23 cellular contexts compared by ENCODE assay signal in the genomic region with DNA sequence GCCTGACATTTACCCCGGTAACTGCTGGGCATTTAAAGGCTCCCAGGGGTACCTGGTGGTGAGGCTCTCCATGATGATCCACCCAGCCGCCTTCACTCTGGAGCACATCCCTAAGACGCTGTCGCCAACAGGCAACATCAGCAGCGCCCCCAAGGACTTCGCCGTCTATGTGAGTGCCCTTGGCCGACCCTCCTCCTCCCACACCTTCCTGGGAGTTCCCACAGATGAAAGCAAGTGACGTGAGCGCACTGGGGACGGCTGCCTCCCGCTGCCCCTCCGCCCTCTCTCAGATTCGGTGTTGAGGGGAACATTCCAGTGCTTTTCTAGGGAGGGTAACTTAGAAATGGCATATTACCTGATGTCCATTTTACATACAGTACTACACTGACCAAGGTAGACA. TPM values are rescaled to one million over a fixed set of nuclear protein-coding genes. Genes with fewer than 3 reads are reported as not detected.
A peak's percentile ranks its signal among the peaks of the same experiment; 100 is the strongest.
DNase-seq lines count a peak whose midpoint lies in the region; ATAC-seq and TF ChIP-seq lines count a peak whose summit lies in the region.
"Had no signal": no experiment of that assay in that cellular context is flagged by ENCODE, and none has a peak within 500 bp of the region (broad histone marks: within the 10 kb centered on the region; RNA-seq: fewer than 3 reads in every experiment).

No MANE protein-coding gene starts in this region.

- H3K79me2 ChIP-seq in OCI-LY7 (ENCODE audit: insufficient read depth, low read depth, low read length): no peaks in the 10 kb centered on the region

- CTCF ChIA-PET in OCI-LY7 (lab: Charles Lee; ENCODE audit: unreplicated experiment): no interaction called here

- peaks cover 15 to 32% of the 10 kb centered on the region in 2 donors for H3K4me1 Mint-ChIP-seq in stimulated activated naive B cell treated with anti-CD40 and anti-IgM and Interleukin-4, amounts not matched to agents 10 μg/mL and 1 μg/mL and 100 μg/mL, for 72 hours

- H3K27ac ChIP-seq in heart right ventricle: peak overlapping the region in 8 of 10 donors; percentile 8 to 69 (median 50)
- no peak overlapping the region for H3K27ac ChIP-seq in OCI-LY7 (ENCODE audit: low read depth, low read length, poor library complexity, severe bottlenecking)
- H3K27ac ChIP-seq: pancreas, SJSA1 had no signal

- peaks cover 42 to 70% of the 10 kb centered on the region in 2 donors for H3K36me3 Mint-ChIP-seq in stimulated activated naive B cell treated with anti-CD40 and anti-IgM and Interleukin-4, amounts not matched to agents 10 μg/mL and 1 μg/mL and 100 μg/mL, for 72 hours

- peak; percentile 16 for DNase-seq in Right ventricle myocardium inferior (ENCODE audit: missing footprints)
- DNase-seq in cardiac septum (ENCODE audit: low spot score): no peak
- DNase-seq in heart right ventricle: no peak
- no peak for DNase-seq in stimulated activated naive B cell treated with anti-CD40 and anti-IgM and Interleukin-4, amounts not matched to agents 10 μg/mL and 1 μg/mL and 100 μg/mL, for 72 hours
- DNase-seq in GF-D8 (lab: John Stamatoyannopoulos, UW): no peak
- no peak for DNase-seq in OCI-LY7 (ENCODE audit: low spot score)
- DNase-seq in activated gamma-delta T cell treated with Interleukin-2 at 50 U/mL for 16 hours: no peak
- DNase-seq: activated CD8-positive, alpha-beta memory T cell treated with anti-CD3 and anti-CD28 coated beads for 24 hours; CD4-positive, CD25-positive, alpha-beta regulatory T cell; foreskin fibroblast; HCEC 1CT; KG1; mesendoderm; MV-4-11; naive thymus-derived CD8-positive, alpha-beta T cell; NCI-H187 treated with DMSO at 0.1 percent for 48 hours; NCI-H345; NCI-H82; stimulated activated CD4-positive, alpha-beta T cell treated with anti-CD3 and anti-CD28 coated beads, Interleukin-1b, Interleukin-23, amount 100 ng/mL, for 48 hours; stimulated activated naive CD4-positive, alpha-beta T cell treated with Interleukin-2 at 50 U/mL for 16 hours had no signal

- H3K4me3 ChIP-seq in heart right ventricle (no peak overlapping the region), OCI-LY7 (ENCODE audit: low read depth, low read length, poor library complexity, severe bottlenecking) (no peak overlapping the region)
- H3K4me3 ChIP-seq: pancreas, SJSA1 had no signal

- no peaks in the 10 kb centered on the region for H4K20me1 ChIP-seq in OCI-LY7 (ENCODE audit: insufficient read depth, low read length)

- no peak overlapping the region for H3K4me3 Mint-ChIP-seq in stimulated activated naive B cell treated with anti-CD40 and anti-IgM and Interleukin-4, amounts not matched to agents 10 μg/mL and 1 μg/mL and 100 μg/mL, for 72 hours
- H3K4me3 Mint-ChIP-seq: activated T-helper 1 cell treated with anti-CD3 and anti-CD28 coated beads, Interleukin-12 subunit alpha, Interleukin-12 subunit beta, Interleukin-2, Interleukin-4 antibody, amounts not matched to agents 30 ng/mL and 10 ng/mL and 1 ng/mL, durations not matched to agents 14 hours and 24 hours and 36 hours; CD4-positive, CD25-positive, alpha-beta regulatory T cell; naive thymus-derived CD8-positive, alpha-beta T cell had no signal

- no peak overlapping the region for H3K4me2 ChIP-seq in OCI-LY7 (ENCODE audit: low read length)

- no peaks in the 10 kb centered on the region for H3K9me3 Mint-ChIP-seq in stimulated activated naive B cell treated with anti-CD40 and anti-IgM and Interleukin-4, amounts not matched to agents 10 μg/mL and 1 μg/mL and 100 μg/mL, for 72 hours
- H3K9me3 Mint-ChIP-seq: activated T-helper 1 cell treated with anti-CD3 and anti-CD28 coated beads, Interleukin-12 subunit alpha, Interleukin-12 subunit beta, Interleukin-2, Interleukin-4 antibody, amounts not matched to agents 30 ng/mL and 10 ng/mL and 1 ng/mL, durations not matched to agents 14 hours and 24 hours and 36 hours; CD4-positive, CD25-positive, alpha-beta regulatory T cell; naive thymus-derived CD8-positive, alpha-beta T cell had no signal

- H3K9me2 ChIP-seq in OCI-LY7 (ENCODE audit: insufficient read depth, low read length): no peaks in the 10 kb centered on the region

- H3K9me3 ChIP-seq in heart right ventricle (no peaks in the 10 kb centered on the region), OCI-LY7 (ENCODE audit: low read length) (no peaks in the 10 kb centered on the region)
- H3K9me3 ChIP-seq: pancreas, SJSA1 had no signal

- intact Hi-C loops in Right ventricle myocardium inferior (cut with DNase I) (no loop called here), cardiac septum (cut with DNase I) (loop anchor here (5.0 kb wide), 1 partner anchor 47 kb away; no protein-coding TSS in a partner anchor), heart right ventricle (cut with DNase I) (loop anchor here in 4 of 10 donors (5.0 to 10.0 kb wide), 3 partner anchors 37 to 545 kb away; a partner anchor contains a TSS), OCI-LY7 (cut with micrococcal nuclease; ENCODE audit: unreplicated experiment) (no loop called here)

- H3K36me3 ChIP-seq in heart right ventricle (peaks cover 0 to 92% (median 48%) of the 10 kb centered on the region in 9 donors), OCI-LY7 (ENCODE audit: insufficient read depth, low read length) (peaks cover 70% of the 10 kb centered on the region)

- H2AFZ ChIP-seq in OCI-LY7 (ENCODE audit: low read length): no peak overlapping the region

- peak overlapping the region; percentile 54 for H3K27ac Mint-ChIP-seq in stimulated activated naive B cell treated with anti-CD40 and anti-IgM and Interleukin-4, amounts not matched to agents 10 μg/mL and 1 μg/mL and 100 μg/mL, for 72 hours
- H3K27ac Mint-ChIP-seq: activated T-helper 1 cell treated with anti-CD3 and anti-CD28 coated beads, Interleukin-12 subunit alpha, Interleukin-12 subunit beta, Interleukin-2, Interleukin-4 antibody, amounts not matched to agents 30 ng/mL and 10 ng/mL and 1 ng/mL, durations not matched to agents 14 hours and 24 hours and 36 hours had no signal

- H3K27me3 Mint-ChIP-seq in stimulated activated naive B cell treated with anti-CD40 and anti-IgM and Interleukin-4, amounts not matched to agents 10 μg/mL and 1 μg/mL and 100 μg/mL, for 72 hours: no peaks in the 10 kb centered on the region
- H3K27me3 Mint-ChIP-seq: CD4-positive, CD25-positive, alpha-beta regulatory T cell; naive thymus-derived CD8-positive, alpha-beta T cell had no signal

- 68 to 76% methylated on average over 14 of the region's 14 CpGs for WGBS in heart right ventricle, 2 donors

- H3K27me3 ChIP-seq in heart right ventricle: no peaks in the 10 kb centered on the region
- H3K27me3 ChIP-seq: pancreas, SJSA1 had no signal

- POLR2A ChIA-PET in OCI-LY7 (lab: Charles Lee): interaction anchor here (0.7 kb wide), 1 partner anchor 607 kb away, joined by 6 read pairs; no protein-coding TSS in a partner anchor

- H3K4me1 ChIP-seq in heart right ventricle (peaks cover 19 to 60% (median 44%) of the 10 kb centered on the region in 9 donors), OCI-LY7 (ENCODE audit: insufficient read depth, low read length, poor library complexity, severe bottlenecking) (peaks cover 14% of the 10 kb centered on the region)
- H3K4me1 ChIP-seq: SJSA1 had no signal

- BruUV-seq in OCI-LY7 (replicated peaks; lab: Mats Ljungman, UMichigan): no TSS peak

- no peak for TF ChIP-seq CTCF in heart right ventricle (IDR thresholded peaks at IDR 0.05)
- no peak for TF ChIP-seq CTCF in OCI-LY7 (conservative IDR thresholded peaks at IDR 0.05; ENCODE audit: low read length)

- ATAC-seq in Right ventricle myocardium inferior (no peak), heart right ventricle (no peak)
- no peak for ATAC-seq in stimulated activated naive B cell treated with anti-CD40 and anti-IgM and Interleukin-4, amounts not matched to agents 10 μg/mL and 1 μg/mL and 100 μg/mL, for 72 hours (replicated peaks)
- ATAC-seq: naive thymus-derived CD8-positive, alpha-beta T cell; pancreas had no signal

RNA-seq across cellular contexts. Expression of a gene that starts 7.0 kb away (rescaled TPM):
- total RNA-seq in Right ventricle myocardium inferior (19.1 TPM), cardiac septum (21.3 TPM), heart right ventricle (10 to 100 TPM; 14.7 to 25.0 (median 20.4) TPM), OCI-LY7 (2022) (51.1 and 54.5 TPM in 2 replicates)
- polyA plus RNA-seq in heart right ventricle: 10 to 100 TPM; 32.8 to 38.6 TPM
- total RNA-seq in OCI-LY7 (2014; rRNA removed; shearing (Covaris generic)): 46.3 and 54.4 TPM in 2 replicates

RNA-seq across cellular contexts. Expression of a gene that starts 37.1 kb away (rescaled TPM):
- 176 TPM for total RNA-seq in Right ventricle myocardium inferior
- 153 TPM for total RNA-seq in cardiac septum
- 100 to 1,000 TPM; 129 to 211 (median 183) TPM for total RNA-seq in heart right ventricle
- polyA plus RNA-seq in heart right ventricle: 100 to 1,000 TPM in 1 of 2 donors, 10 to 100 TPM in 1; 69.2 to 203 TPM
- 78.5 and 105 TPM in 2 replicates for total RNA-seq in OCI-LY7 (2014; rRNA removed; shearing (Covaris generic))
- total RNA-seq in OCI-LY7 (2022): 83.4 and 84.2 TPM in 2 replicates
